9 cellular contexts compared by ENCODE assay signal in the genomic region with DNA sequence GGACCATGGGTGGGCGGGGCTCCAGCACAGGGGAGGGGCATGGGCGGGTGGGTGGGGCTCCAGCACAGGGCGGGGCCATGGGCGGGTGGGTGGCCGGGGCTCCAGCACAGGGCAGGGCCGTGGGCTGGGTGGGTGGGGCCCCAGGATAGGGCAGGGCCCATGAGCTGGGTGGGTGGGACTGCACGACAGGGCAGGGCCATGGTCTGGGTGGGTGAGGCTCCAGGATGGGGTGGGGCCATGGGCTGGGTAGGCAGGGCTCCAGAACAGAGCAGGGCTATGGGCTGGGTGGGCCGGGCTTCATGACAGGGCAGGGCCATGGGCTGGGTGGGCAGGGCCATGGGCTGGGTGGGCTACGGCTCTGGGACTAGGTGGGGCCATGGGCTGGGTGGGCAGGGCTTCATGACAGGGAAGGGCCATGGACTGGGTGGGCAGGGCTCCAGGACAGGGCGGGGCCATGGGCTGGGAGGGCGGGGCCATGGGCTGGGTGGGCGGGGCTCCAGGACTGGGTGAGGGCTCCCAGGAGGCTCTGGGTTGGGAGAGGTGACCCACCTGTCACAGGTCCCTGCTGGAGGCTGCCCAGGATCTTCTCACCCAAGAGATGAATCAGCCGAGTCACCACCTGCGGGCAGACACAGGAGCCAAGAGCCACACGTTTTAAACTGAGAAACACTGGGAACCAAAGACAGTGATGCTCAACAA. TPM values are rescaled to one million over a fixed set of nuclear protein-coding genes. Genes with fewer than 3 reads are reported as not detected.
DNase-seq lines count a peak whose midpoint lies in the region; ATAC-seq and TF ChIP-seq lines count a peak whose summit lies in the region.
"Had no signal": no experiment of that assay in that cellular context is flagged by ENCODE, and none has a peak within 500 bp of the region (broad histone marks: within the 10 kb centered on the region; RNA-seq: fewer than 3 reads in every experiment).

No MANE protein-coding gene starts in this region.

- H3K4me3 Mint-ChIP-seq in CD8-positive, alpha-beta T cell, result no peak overlapping the region
- H3K4me3 Mint-ChIP-seq in memory B cell (no peak overlapping the region), osteocyte (ENCODE audit: unreplicated experiment) (no peak overlapping the region)

- H3K27me3 Mint-ChIP-seq in CD8-positive, alpha-beta T cell (ENCODE audit: low read depth), result no peaks in the 10 kb centered on the region
- no peaks in the 10 kb centered on the region for H3K27me3 Mint-ChIP-seq in memory B cell
- H3K27me3 Mint-ChIP-seq in osteocyte (ENCODE audit: unreplicated experiment), result no peaks in the 10 kb centered on the region

- no peaks in the 10 kb centered on the region for H3K27me3 ChIP-seq in CD8-positive, alpha-beta T cell (ENCODE audit: insufficient read depth, low read length)
- no peaks in the 10 kb centered on the region for H3K27me3 ChIP-seq in H7 (ENCODE audit: control insufficient read depth, insufficient read depth, low read length)
- H3K27me3 ChIP-seq in WERI-Rb-1 (ENCODE audit: insufficient read depth, low read depth, severe bottlenecking), result no peaks in the 10 kb centered on the region
- H3K27me3 ChIP-seq: sigmoid colon had no signal

- H3K9me3 Mint-ChIP-seq in CD8-positive, alpha-beta T cell, result no peaks in the 10 kb centered on the region
- H3K9me3 Mint-ChIP-seq in memory B cell (no peaks in the 10 kb centered on the region), osteocyte (ENCODE audit: unreplicated experiment) (no peaks in the 10 kb centered on the region)

- no peaks in the 10 kb centered on the region for H3K36me3 ChIP-seq in CD8-positive, alpha-beta T cell (ENCODE audit: insufficient read depth, low read length)
- no peaks in the 10 kb centered on the region for H3K36me3 ChIP-seq in H7 (replicated peaks; ENCODE audit: control insufficient read depth, insufficient read depth, low read length)
- H3K36me3 ChIP-seq in WERI-Rb-1, result no peaks in the 10 kb centered on the region

- H3K36me3 Mint-ChIP-seq in CD8-positive, alpha-beta T cell, result no peaks in the 10 kb centered on the region
- H3K36me3 Mint-ChIP-seq in memory B cell (peaks cover 5% of the 10 kb centered on the region), osteocyte (ENCODE audit: unreplicated experiment) (peaks cover 3% of the 10 kb centered on the region)

- intact Hi-C loops in CD8-positive, alpha-beta T cell (cut with DNase I, micrococcal nuclease), result no loop called here

- H3K4me1 ChIP-seq in CD8-positive, alpha-beta T cell (ENCODE audit: insufficient read depth, low read length), result no peaks in the 10 kb centered on the region
- H3K4me1 ChIP-seq: sigmoid colon had no signal

- peak; percentile 85 for ATAC-seq in CD8-positive, alpha-beta T cell
- peak; percentile 46 for ATAC-seq in memory B cell (ENCODE audit: low read depth)

- peaks cover 4% of the 10 kb centered on the region for H3K4me1 Mint-ChIP-seq in CD8-positive, alpha-beta T cell (ENCODE audit: low read depth)
- H3K4me1 Mint-ChIP-seq in memory B cell (peaks cover 3% of the 10 kb centered on the region), osteocyte (ENCODE audit: unreplicated experiment) (no peaks in the 10 kb centered on the region)

- H3K9me3 ChIP-seq in CD8-positive, alpha-beta T cell (ENCODE audit: low read length), result no peaks in the 10 kb centered on the region
- no peaks in the 10 kb centered on the region for H3K9me3 ChIP-seq in WERI-Rb-1 (ENCODE audit: severe bottlenecking)
- H3K9me3 ChIP-seq: sigmoid colon had no signal

- TF ChIP-seq CTCF in CD8-positive, alpha-beta T cell (IDR thresholded peaks at IDR 0.05), result no peak
- no peak for TF ChIP-seq CTCF in WERI-Rb-1 (IDR thresholded peaks at IDR 0.05; ENCODE audit: low read depth, low read length)
- no peak for TF ChIP-seq CTCF in osteocyte (IDR thresholded peaks at IDR 0.05)

- H3K27ac ChIP-seq in CD8-positive, alpha-beta T cell (ENCODE audit: low read depth, low read length), result no peak overlapping the region
- no peak overlapping the region for H3K27ac ChIP-seq in WERI-Rb-1
- H3K27ac ChIP-seq: sigmoid colon had no signal

- H3K4me3 ChIP-seq in CD8-positive, alpha-beta T cell (ENCODE audit: low read depth, low read length), result no peak overlapping the region
- H3K4me3 ChIP-seq in H7 (ENCODE audit: insufficient read depth, low read depth, low read length) (no peak overlapping the region), WERI-Rb-1 (ENCODE audit: low read depth, low read length) (no peak overlapping the region)
- H3K4me3 ChIP-seq: sigmoid colon had no signal

- CTCF ChIA-PET in CD8-positive, alpha-beta T cell (lab: Charles Lee), result no interaction called here

- POLR2A ChIA-PET in CD8-positive, alpha-beta T cell (lab: Charles Lee), result no interaction called here

- no peak for DNase-seq in CD8-positive, alpha-beta T cell
- DNase-seq in H7, result peak; percentile 99
- peak; percentile 31 for DNase-seq in WERI-Rb-1
- DNase-seq in memory B cell (ENCODE audit: low spot score in 2 of 2), result no peak
- DNase-seq in mucosa of gallbladder (ENCODE audit: low spot score), result no peak
- DNase-seq in NCI-H2227 (lab: John Stamatoyannopoulos, UW; ENCODE audit: unreplicated experiment), result no peak
- DNase-seq in retina, result no peak
- no peak for DNase-seq in osteocyte (ENCODE audit: extremely low spot score, unreplicated experiment)

- no peak overlapping the region for H3K27ac Mint-ChIP-seq in CD8-positive, alpha-beta T cell
- H3K27ac Mint-ChIP-seq in memory B cell, result no peak overlapping the region
- H3K27ac Mint-ChIP-seq in osteocyte (ENCODE audit: unreplicated experiment), result no peak overlapping the region

RNA-seq across cellular contexts. Expression of a gene that starts 33.5 kb away (rescaled TPM):
- total RNA-seq in CD8-positive, alpha-beta T cell, result 10 to 100 TPM; 82.8 to 87.2 TPM
- total RNA-seq in H7 (2014; rRNA removed; shearing (Covaris generic)), result 37.9 and 39.0 TPM in 2 replicates
- total RNA-seq in mucosa of gallbladder (69.6 TPM), osteocyte (93.1 and 103 TPM in 2 replicates)

RNA-seq across cellular contexts. Expression of a gene that starts 51.5 kb away (rescaled TPM):
- not detected for total RNA-seq in CD8-positive, alpha-beta T cell
- total RNA-seq in H7 (2014; rRNA removed; shearing (Covaris generic)), result 0.55 and 0.76 TPM in 2 replicates
- total RNA-seq in mucosa of gallbladder (27.9 TPM), osteocyte (0.16 and 0.24 TPM in 2 replicates)

RNA-seq across cellular contexts. Expression of a gene that starts 57.6 kb away (rescaled TPM):
- total RNA-seq in CD8-positive, alpha-beta T cell, result 1 to 10 TPM; 5.1 to 5.6 TPM
- total RNA-seq in H7 (2014; rRNA removed; shearing (Covaris generic)), result 0.07 and 0.14 TPM in 2 replicates
- total RNA-seq in mucosa of gallbladder (16.5 TPM), osteocyte (7.1 and 7.2 TPM in 2 replicates)

RNA-seq across cellular contexts. Expression of a gene that starts 59.1 kb away (rescaled TPM):
- 10 to 100 TPM; 31.8 to 33.5 TPM for total RNA-seq in CD8-positive, alpha-beta T cell
- 74.5 and 78.8 TPM in 2 replicates for total RNA-seq in H7 (2014; rRNA removed; shearing (Covaris generic))
- total RNA-seq in mucosa of gallbladder, result 86.8 TPM
- total RNA-seq in osteocyte, result 51.9 and 53.8 TPM in 2 replicates

Comparison
In these comparisons a context has a peak if more than half of its experiments do, and no peak if none do; other contexts are left out.
1. DNase-seq: peak in H7 (single experiment) and WERI-Rb-1 (single experiment); none in CD8-positive, alpha-beta T cell (0 of 7), memory B cell (0 of 2), mucosa of gallbladder (single experiment), NCI-H2227 (single experiment), retina (single experiment) and osteocyte (single experiment).
2. RNA of a gene that starts 51.5 kb away (total RNA-seq): 27.9 TPM in mucosa of gallbladder (single experiment); 0.55 to 0.76 TPM in H7, 0.16 to 0.24 TPM in osteocyte and not detected in CD8-positive, alpha-beta T cell; every median in the first group is over 10 times any median in the second.